Comparison of ENCODE assay signal across 18 cellular contexts in the genomic region with DNA sequence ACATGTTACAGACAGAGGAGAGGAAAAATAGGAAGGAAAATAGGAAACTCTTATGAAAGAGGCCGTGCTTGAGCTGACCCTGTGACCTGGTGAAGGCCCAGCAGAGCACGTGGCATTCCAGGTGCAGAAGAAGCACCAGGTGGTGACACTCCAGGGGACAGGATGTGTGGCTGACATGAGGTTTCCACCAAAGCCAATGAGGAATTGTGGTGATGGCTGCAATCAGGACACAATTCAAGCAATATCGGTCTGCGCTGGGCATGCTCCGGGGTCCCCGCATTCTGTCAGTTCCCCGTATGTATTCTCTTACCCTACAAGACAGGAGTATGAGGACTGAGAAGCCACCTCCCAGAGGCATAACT.
A peak's percentile ranks its signal among the peaks of the same experiment; 100 is the strongest.
DNase-seq lines count a peak whose midpoint lies in the region; ATAC-seq, FAIRE-seq and TF ChIP-seq lines count a peak whose summit lies in the region.
"Had no signal": no experiment of that assay in that cellular context is flagged by ENCODE, and none has a peak within 500 bp of the region (broad histone marks: within the 10 kb centered on the region; RNA-seq: fewer than 3 reads in every experiment).

No MANE protein-coding gene starts in this region.

- POLR2A ChIA-PET in HepG2 (lab: Yijun Ruan, JAX): no interaction called here

- H3K9ac ChIP-seq in HepG2 (ENCODE audit: insufficient read depth, low read depth, low read length): no peak overlapping the region

- no peak for TF ChIP-seq RAD21 in HepG2 (CRISPR knock-in tag; IDR thresholded peaks at IDR 0.05)

- H4K20me1 ChIP-seq in HepG2 (ENCODE audit: insufficient read depth, low read length): no peaks in the 10 kb centered on the region

- CTCF ChIA-PET in HepG2 (lab: Yijun Ruan, JAX; ENCODE audit: low intra/inter-chr PET ratio, low total read pairs): no interaction called here

- no peaks in the 10 kb centered on the region for H3K79me2 ChIP-seq in HepG2 (ENCODE audit: insufficient read depth, low read length)

- TF ChIP-seq CTCF in HepG2 (CRISPR knock-in tag; IDR thresholded peaks at IDR 0.05): no peak
- TF ChIP-seq CTCF in right lobe of liver (IDR thresholded peaks at IDR 0.05): no peak
- TF ChIP-seq CTCF in nephron (IDR thresholded peaks at IDR 0.05; ENCODE audit: unreplicated experiment in 3 of 3): no peak
- TF ChIP-seq CTCF in dorsolateral prefrontal cortex (IDR thresholded peaks at IDR 0.05 in 54 of 56, conservative IDR thresholded peaks at IDR 0.05 in 2 of 56; ENCODE audit: low read depth in 1 of 56, partially characterized antibody in 56 of 56): no peak

- no TSS peak for BruUV-seq in HepG2 (replicated peaks; lab: Mats Ljungman, UMichigan)

- no peak overlapping the region for H2AFZ ChIP-seq in HepG2 (ENCODE audit: low read length)

- no peak for FAIRE-seq in HepG2 (lab: Jason Lieb, UNC)
- FAIRE-seq: D721Med, H54 had no signal

- DNase-seq in HepG2 (ENCODE audit: low spot score) (no peak), right lobe of liver (no peak), RPMI8226 (peak; percentile 87), dorsolateral prefrontal cortex (no peak), posterior vena cava (ENCODE audit: low spot score) (no peak), Kasumi-1 (lab: John Stamatoyannopoulos, UW) (no peak)
- DNase-seq: AML-193, DMS79, MM.1S, NCI-H1048, NCI-H1694, NCI-H2171, NCI-H345, NCI-H526, SJCRH30 had no signal

- H3K27me3 Mint-ChIP-seq in nephron (ENCODE audit: low read depth): peaks cover 16% of the 10 kb centered on the region

- WGBS in HepG2 (ENCODE audit: low lambda C conversion rate): 1% methylated on average over 4 of the region's 7 CpGs
- 29% methylated on average over 4 of the region's 7 CpGs for WGBS in right lobe of liver (ENCODE audit: insufficient coverage, low coverage, low lambda C conversion rate, missing lambda C conversion rate)

- no peak overlapping the region for H3K4me3 Mint-ChIP-seq in nephron

- intact Hi-C loops in HepG2 (cut with micrococcal nuclease; ENCODE audit: unreplicated experiment): no loop called here
- intact Hi-C loops in right lobe of liver (cut with DNase I): no loop called here
- intact Hi-C loops in dorsolateral prefrontal cortex (cut with DNase I): no loop called here
- intact Hi-C loops in posterior vena cava (cut with DNase I): no loop called here

- in situ Hi-C loops in HepG2 (cut with HindIII; ENCODE audit: extremely low pct_ligation_motif_present, low pct_unique_long_range_greater_than_20kb): no loop called here

- H3K36me3 ChIP-seq in HepG2 (replicated peaks in 1 of 2; ENCODE audit: control insufficient read depth in 1 of 2, insufficient read depth in 2 of 2, low read length in 2 of 2) (no peaks in the 10 kb centered on the region), right lobe of liver (no peaks in the 10 kb centered on the region)
- H3K36me3 ChIP-seq: SJCRH30 had no signal

- peak overlapping the region; percentile 6 to 54 (median 10) for H3K27ac Mint-ChIP-seq in nephron

- TF ChIP-seq EP300 in HepG2 (IDR thresholded peaks at IDR 0.05; ENCODE audit: low read depth in 2 of 2, low read length in 2 of 2) (no peak), HepG2 (CRISPR knock-in tag; IDR thresholded peaks at IDR 0.05; ENCODE audit: borderline replicate concordance) (no peak)

- H3K27me3 ChIP-seq in HepG2 (ENCODE audit: control insufficient read depth in 1 of 2, insufficient read depth in 2 of 2, low read length in 2 of 2) (peaks cover 5 to 28% of the 10 kb centered on the region in 2 experiments; a peak in 3 of 5 replicates), right lobe of liver (no peaks in the 10 kb centered on the region), dorsolateral prefrontal cortex (peaks cover 0 to 11% (median 0%) of the 10 kb centered on the region in 45 donors)
- H3K27me3 ChIP-seq: SJCRH30 had no signal

- H3K9me3 Mint-ChIP-seq in nephron: no peaks in the 10 kb centered on the region

- ATAC-seq in HepG2 (no peak), right lobe of liver (no peak)

- no peaks in the 10 kb centered on the region for H3K36me3 Mint-ChIP-seq in nephron (ENCODE audit: low read depth)

- no peak overlapping the region for H3K4me2 ChIP-seq in HepG2 (ENCODE audit: low read depth, low read length)

- H3K4me1 Mint-ChIP-seq in nephron: peaks cover 50% of the 10 kb centered on the region

- H3K9me3 ChIP-seq in HepG2 (ENCODE audit: low read length): no peaks in the 10 kb centered on the region
- H3K9me3 ChIP-seq in right lobe of liver: no peaks in the 10 kb centered on the region
- H3K9me3 ChIP-seq: SJCRH30 had no signal

- H3K4me3 ChIP-seq in HepG2 (replicated peaks in 1 of 3; ENCODE audit: insufficient read depth in 1 of 3, low read depth in 2 of 3, low read length in 3 of 3) (no peak overlapping the region), right lobe of liver (no peak overlapping the region), dorsolateral prefrontal cortex (no peak overlapping the region)
- H3K4me3 ChIP-seq: SJCRH30 had no signal

- H3K27ac ChIP-seq in HepG2 (ENCODE audit: extremely low read length, insufficient read depth, low read length) (no peak overlapping the region), right lobe of liver (no peak overlapping the region), dorsolateral prefrontal cortex (no peak overlapping the region)
- H3K27ac ChIP-seq: SJCRH30 had no signal

- no peak for TF ChIP-seq POLR2A in HepG2 (IDR thresholded peaks at IDR 0.05; ENCODE audit: insufficient read depth in 1 of 2, low read depth in 2 of 2, low read length in 2 of 2)
- TF ChIP-seq POLR2A in right lobe of liver (IDR thresholded peaks at IDR 0.05): no peak

- H3K4me1 ChIP-seq in HepG2 (ENCODE audit: insufficient read depth, low read length) (no peaks in the 10 kb centered on the region), right lobe of liver (no peaks in the 10 kb centered on the region)
- H3K4me1 ChIP-seq: SJCRH30 had no signal

TF ChIP-seq in HepG2, 621 proteins besides CTCF, POLR2A, EP300 and RAD21:
- TF ChIP-seq MNT (IDR thresholded peaks at IDR 0.05) (peak; percentile 86), DBP (CRISPR knock-in tag; IDR thresholded peaks at IDR 0.05; ENCODE audit: not compliant biosample characterization) (no peak)
- TF ChIP-seq, protein P1, sequence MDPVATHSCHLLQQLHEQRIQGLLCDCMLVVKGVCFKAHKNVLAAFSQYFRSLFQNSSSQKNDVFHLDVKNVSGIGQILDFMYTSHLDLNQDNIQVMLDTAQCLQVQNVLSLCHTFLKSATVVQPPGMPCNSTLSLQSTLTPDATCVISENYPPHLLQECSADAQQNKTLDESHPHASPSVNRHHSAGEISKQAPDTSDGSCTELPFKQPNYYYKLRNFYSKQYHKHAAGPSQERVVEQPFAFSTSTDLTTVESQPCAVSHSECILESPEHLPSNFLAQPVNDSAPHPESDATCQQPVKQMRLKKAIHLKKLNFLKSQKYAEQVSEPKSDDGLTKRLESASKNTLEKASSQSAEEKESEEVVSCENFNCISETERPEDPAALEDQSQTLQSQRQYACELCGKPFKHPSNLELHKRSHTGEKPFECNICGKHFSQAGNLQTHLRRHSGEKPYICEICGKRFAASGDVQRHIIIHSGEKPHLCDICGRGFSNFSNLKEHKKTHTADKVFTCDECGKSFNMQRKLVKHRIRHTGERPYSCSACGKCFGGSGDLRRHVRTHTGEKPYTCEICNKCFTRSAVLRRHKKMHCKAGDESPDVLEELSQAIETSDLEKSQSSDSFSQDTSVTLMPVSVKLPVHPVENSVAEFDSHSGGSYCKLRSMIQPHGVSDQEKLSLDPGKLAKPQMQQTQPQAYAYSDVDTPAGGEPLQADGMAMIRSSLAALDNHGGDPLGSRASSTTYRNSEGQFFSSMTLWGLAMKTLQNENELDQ (CRISPR knock-in tag; IDR thresholded peaks at IDR 0.05; ENCODE audit: borderline replicate concordance): no peak
- TF ChIP-seq, protein P2, sequence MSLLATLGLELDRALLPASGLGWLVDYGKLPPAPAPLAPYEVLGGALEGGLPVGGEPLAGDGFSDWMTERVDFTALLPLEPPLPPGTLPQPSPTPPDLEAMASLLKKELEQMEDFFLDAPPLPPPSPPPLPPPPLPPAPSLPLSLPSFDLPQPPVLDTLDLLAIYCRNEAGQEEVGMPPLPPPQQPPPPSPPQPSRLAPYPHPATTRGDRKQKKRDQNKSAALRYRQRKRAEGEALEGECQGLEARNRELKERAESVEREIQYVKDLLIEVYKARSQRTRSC (CRISPR knock-in tag; IDR thresholded peaks at IDR 0.05; ENCODE audit: low read depth): no peak
TF ChIP-seq in HepG2: peak in this region for 1.
